ENCODE assay signal across 16 cellular contexts in genomic region chr1:29290414-29290980, GRCh38.
"Had no signal": no experiment of that assay in that cellular context is flagged by ENCODE, and none has a peak within 500 bp of the region (broad histone marks: within the 10 kb centered on the region; RNA-seq: fewer than 3 reads in every experiment).

No MANE protein-coding gene starts in this region.

- H3K9me3 Mint-ChIP-seq: activated naive CD4-positive, alpha-beta T cell treated with anti-CD3 and anti-CD28 coated beads for 36 hours; nephron; stimulated activated naive CD8-positive, alpha-beta T cell treated with anti-CD3 and anti-CD28 coated beads, Interleukin-15, amount 100 ng/mL, for 72 hours had no signal

- H3K27me3 Mint-ChIP-seq: stimulated activated naive CD8-positive, alpha-beta T cell treated with anti-CD3 and anti-CD28 coated beads, Interleukin-15, amount 100 ng/mL, for 72 hours had no signal

- DNase-seq: activated CD4-positive, alpha-beta T cell treated with anti-CD3 and anti-CD28 coated beads for 48 hours; activated CD8-positive, alpha-beta T cell treated with anti-CD3 and anti-CD28 coated beads, Interleukin-2, amount 10 ng/mL, durations not matched to agents 7 days and 5 days; activated naive CD4-positive, alpha-beta T cell treated with anti-CD3 and anti-CD28 coated beads for 36 hours; cerebellar nuclear complex; foreskin melanocyte; head of caudate nucleus; stimulated activated CD4-positive, alpha-beta T cell treated with anti-CD3 and anti-CD28 coated beads, Interleukin-4, amount 100 ng/mL, for 1 hour; stimulated activated CD8-positive, alpha-beta memory T cell treated with anti-CD3 and anti-CD28 coated beads, Interleukin-4, amount 100 ng/mL, for 48 hours; stimulated activated naive CD8-positive, alpha-beta T cell treated with anti-CD3 and anti-CD28 coated beads, Interleukin-15, amount 100 ng/mL, for 72 hours; T-helper 1 cell; testis had no signal

- H3K4me1 Mint-ChIP-seq: nephron; stimulated activated naive CD8-positive, alpha-beta T cell treated with anti-CD3 and anti-CD28 coated beads, Interleukin-15, amount 100 ng/mL, for 72 hours had no signal

- H3K4me3 ChIP-seq: testis had no signal

- FAIRE-seq: islet of Langerhans had no signal

- ATAC-seq: activated CD8-positive, alpha-beta T cell treated with anti-CD3 and anti-CD28 coated beads, Interleukin-2, amount 10 ng/mL, durations not matched to agents 7 days and 5 days; left lobe of liver; sciatic nerve; stimulated activated naive CD8-positive, alpha-beta T cell treated with anti-CD3 and anti-CD28 coated beads, Interleukin-15, amount 100 ng/mL, for 72 hours had no signal

- H3K4me3 Mint-ChIP-seq: activated CD8-positive, alpha-beta T cell treated with anti-CD3 and anti-CD28 coated beads, Interleukin-2, amount 10 ng/mL, durations not matched to agents 7 days and 5 days; activated naive CD4-positive, alpha-beta T cell treated with anti-CD3 and anti-CD28 coated beads for 36 hours; nephron; stimulated activated naive CD8-positive, alpha-beta T cell treated with anti-CD3 and anti-CD28 coated beads, Interleukin-15, amount 100 ng/mL, for 72 hours had no signal

- H3K9me3 ChIP-seq: testis had no signal

- H3K27me3 ChIP-seq: testis had no signal

- H3K27ac Mint-ChIP-seq: activated CD8-positive, alpha-beta T cell treated with anti-CD3 and anti-CD28 coated beads, Interleukin-2, amount 10 ng/mL, durations not matched to agents 7 days and 5 days; activated naive CD4-positive, alpha-beta T cell treated with anti-CD3 and anti-CD28 coated beads for 36 hours had no signal

- H3K27ac ChIP-seq: testis, VCaP had no signal
